Comparison of ENCODE assay signal across 31 cellular contexts in genomic region chr16:83840060-83840617, GRCh38.
"Had no signal": no experiment of that assay in that cellular context is flagged by ENCODE, and none has a peak within 500 bp of the region (broad histone marks: within the 10 kb centered on the region; RNA-seq: fewer than 3 reads in every experiment).

No MANE protein-coding gene starts in this region.

- H3K4me2 ChIP-seq: KMS-11, SK-N-SH had no signal

- H3K9me3 Mint-ChIP-seq: activated naive CD4-positive, alpha-beta T cell treated with anti-CD3 and anti-CD28 coated beads, Interleukin-2, amount 50 U/mL, for 72 hours; activated naive CD8-positive, alpha-beta T cell treated with anti-CD3 and anti-CD28 coated beads, Interleukin-2, amount 50 U/mL, for 24 hours; activated T-cell treated with anti-CD3 and anti-CD28 coated beads, Interleukin-2, amount 50 U/mL, for 24 hours had no signal

- H3K4me3 Mint-ChIP-seq: activated CD8-positive, alpha-beta T cell treated with anti-CD3 and anti-CD28 coated beads, Interleukin-2, amount 10 ng/mL, durations not matched to agents 7 days and 5 days; activated naive CD8-positive, alpha-beta T cell treated with anti-CD3 and anti-CD28 coated beads, Interleukin-2, amount 50 U/mL, for 24 hours; activated T-cell treated with anti-CD3 and anti-CD28 coated beads, Interleukin-2, amount 50 U/mL, for 24 hours had no signal

- DNase-seq: activated CD4-positive, alpha-beta T cell treated with anti-CD3 and anti-CD28 coated beads for 4 hours; activated CD8-positive, alpha-beta memory T cell treated with anti-CD3 and anti-CD28 coated beads, Interleukin-2, amount 50 U/mL, for 48 hours; activated CD8-positive, alpha-beta T cell treated with anti-CD3 and anti-CD28 coated beads, Interleukin-2, amount 10 ng/mL, durations not matched to agents 7 days and 5 days; activated effector memory CD4-positive, alpha-beta T cell treated with anti-CD3 and anti-CD28 coated beads, Interleukin-2, amount 50 U/mL, for 16 hours; activated naive CD4-positive, alpha-beta T cell treated with Interleukin-2 at 50 U/mL for 16 hours; activated naive CD8-positive, alpha-beta T cell treated with anti-CD3 and anti-CD28 coated beads, Interleukin-2, amount 50 U/mL, for 24 hours; activated T-cell treated with anti-CD3 and anti-CD28 coated beads, Interleukin-2, amount 50 U/mL, for 24 hours; amniotic stem cell; body of pancreas; central memory CD4-positive, alpha-beta T cell; NCI-H1092; NCI-H1417; NCI-H1694; NCI-H2029; NCI-H2107; NCI-H2171 treated with DMSO at 0.1 percent for 48 hours; NCI-H226; NCI-H510A; NCI-H526 treated with DMSO at 0.1 percent for 48 hours; NCI-H82; Peyer's patch; Right ventricle myocardium superior; SJCRH30; SK-N-SH; T-helper 1 cell had no signal

- ATAC-seq: activated CD4-positive, CD25-positive, alpha-beta regulatory T cell treated with anti-CD3 and anti-CD28 coated beads, Interleukin-2, amount 50 U/mL, for 24 hours; activated CD8-positive, alpha-beta T cell treated with anti-CD3 and anti-CD28 coated beads, Interleukin-2, amount 10 ng/mL, durations not matched to agents 7 days and 5 days; activated naive CD4-positive, alpha-beta T cell treated with anti-CD3 and anti-CD28 coated beads, Interleukin-2, amount 50 U/mL, for 72 hours; activated naive CD8-positive, alpha-beta T cell treated with anti-CD3 and anti-CD28 coated beads, Interleukin-2, amount 50 U/mL, for 24 hours; body of pancreas had no signal

- H3K9me3 ChIP-seq: ascending aorta, body of pancreas, Peyer's patch, SJCRH30, SK-N-SH had no signal

- H3K36me3 ChIP-seq: ascending aorta, Peyer's patch, SJCRH30 had no signal

- H3K27ac ChIP-seq: ascending aorta, body of pancreas, KMS-11, Peyer's patch, RWPE1, SJCRH30, VCaP had no signal

- H3K4me3 ChIP-seq: ascending aorta, body of pancreas, Peyer's patch, SJCRH30 had no signal

- H3K27ac Mint-ChIP-seq: activated CD8-positive, alpha-beta T cell treated with anti-CD3 and anti-CD28 coated beads, Interleukin-2, amount 10 ng/mL, durations not matched to agents 7 days and 5 days; activated naive CD4-positive, alpha-beta T cell treated with anti-CD3 and anti-CD28 coated beads, Interleukin-2, amount 50 U/mL, for 72 hours; activated naive CD8-positive, alpha-beta T cell treated with anti-CD3 and anti-CD28 coated beads, Interleukin-2, amount 50 U/mL, for 24 hours; activated T-cell treated with anti-CD3 and anti-CD28 coated beads, Interleukin-2, amount 50 U/mL, for 24 hours had no signal

- H3K27me3 ChIP-seq: ascending aorta, body of pancreas, Peyer's patch, SJCRH30 had no signal

- H3K36me3 Mint-ChIP-seq: activated naive CD4-positive, alpha-beta T cell treated with anti-CD3 and anti-CD28 coated beads, Interleukin-2, amount 50 U/mL, for 72 hours had no signal

- H3K4me1 ChIP-seq: ascending aorta, body of pancreas, Peyer's patch had no signal

- H3K9ac ChIP-seq: KMS-11, SK-N-SH had no signal
